ENCODE assay signal across 20 cellular contexts in the genomic region with DNA sequence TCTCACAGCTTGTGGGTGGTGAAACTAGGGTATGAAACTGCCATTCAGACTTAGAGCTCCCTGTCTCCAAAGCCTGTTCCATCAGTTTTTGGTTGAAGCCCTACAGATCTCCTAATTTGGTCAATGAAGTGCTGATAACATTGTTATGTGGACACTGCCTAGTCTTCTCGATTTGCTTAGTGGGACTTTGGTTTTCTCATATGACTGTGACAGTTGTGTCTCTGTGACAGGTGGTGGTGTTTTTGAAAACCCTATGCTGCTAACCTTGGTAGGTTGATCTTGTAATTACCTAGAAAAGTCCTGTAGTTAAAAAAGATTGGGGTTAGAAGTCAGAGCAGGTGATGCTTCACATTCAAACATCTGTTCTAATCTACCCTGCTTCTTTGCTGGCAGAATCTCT.
"Had no signal": no experiment of that assay in that cellular context is flagged by ENCODE, and none has a peak within 500 bp of the region (broad histone marks: within the 10 kb centered on the region; RNA-seq: fewer than 3 reads in every experiment).

No MANE protein-coding gene starts in this region.

- H3K4me1 ChIP-seq: esophagus squamous epithelium, lower lobe of right lung, prostate gland, right lobe of liver, tibial artery, upper lobe of right lung, vagina had no signal

- H3K9ac ChIP-seq: parathyroid adenoma had no signal

- H2AFZ ChIP-seq: parathyroid adenoma had no signal

- H3K27ac ChIP-seq: esophagus squamous epithelium, left ventricle myocardium inferior, lower lobe of right lung, parathyroid adenoma, prostate gland, right lobe of liver, tibial artery, upper lobe of right lung, vagina had no signal

- H3K27me3 ChIP-seq: esophagus squamous epithelium, right lobe of liver, tibial artery, upper lobe of right lung, vagina had no signal

- H3K36me3 ChIP-seq: esophagus squamous epithelium, left ventricle myocardium inferior, lower lobe of right lung, prostate gland, right lobe of liver, tibial artery, upper lobe of right lung, vagina had no signal

- H3K9me3 ChIP-seq: esophagus squamous epithelium, left ventricle myocardium inferior, lower lobe of right lung, prostate gland, right lobe of liver, tibial artery, upper lobe of right lung, vagina had no signal

- H3K4me3 ChIP-seq: esophagus squamous epithelium, left ventricle myocardium inferior, lower lobe of right lung, prostate gland, right lobe of liver, tibial artery, upper lobe of right lung, vagina had no signal

- ATAC-seq: lower lobe of right lung; naive thymus-derived CD4-positive, alpha-beta T cell; right lobe of liver; stimulated activated effector memory CD8-positive, alpha-beta T cell treated with anti-CD3 and anti-CD28 coated beads, Interleukin-12 subunit alpha, Interleukin-12 subunit beta, amount 100 ng/mL, for 72 hours; stimulated activated naive CD8-positive, alpha-beta T cell treated with anti-CD3 and anti-CD28 coated beads, Interleukin-15, Interleukin-2, amounts not matched to agents 100 U/mL and 50 U/mL, for 24 hours; upper lobe of right lung had no signal

- DNase-seq: dermis blood vessel endothelial cell; esophagus squamous epithelium; foreskin fibroblast; immature natural killer cell; left ventricle myocardium inferior; lower lobe of right lung; midbrain; naive thymus-derived CD4-positive, alpha-beta T cell; nephron progenitor cell; retina; right lobe of liver; stimulated activated CD4-positive, alpha-beta T cell treated with anti-CD3 and anti-CD28 coated beads, Interleukin-4, amount 100 ng/mL, for 1 hour; stimulated activated CD8-positive, alpha-beta memory T cell treated with anti-CD3 and anti-CD28 coated beads, Interleukin-4, amount 100 ng/mL, for 48 hours; stimulated activated naive CD8-positive, alpha-beta T cell treated with anti-CD3 and anti-CD28 coated beads, Interleukin-15, Interleukin-2, amounts not matched to agents 100 U/mL and 50 U/mL, for 24 hours; tibial artery; upper lobe of right lung had no signal
